8 cellular contexts compared by ENCODE assay signal in the genomic region with DNA sequence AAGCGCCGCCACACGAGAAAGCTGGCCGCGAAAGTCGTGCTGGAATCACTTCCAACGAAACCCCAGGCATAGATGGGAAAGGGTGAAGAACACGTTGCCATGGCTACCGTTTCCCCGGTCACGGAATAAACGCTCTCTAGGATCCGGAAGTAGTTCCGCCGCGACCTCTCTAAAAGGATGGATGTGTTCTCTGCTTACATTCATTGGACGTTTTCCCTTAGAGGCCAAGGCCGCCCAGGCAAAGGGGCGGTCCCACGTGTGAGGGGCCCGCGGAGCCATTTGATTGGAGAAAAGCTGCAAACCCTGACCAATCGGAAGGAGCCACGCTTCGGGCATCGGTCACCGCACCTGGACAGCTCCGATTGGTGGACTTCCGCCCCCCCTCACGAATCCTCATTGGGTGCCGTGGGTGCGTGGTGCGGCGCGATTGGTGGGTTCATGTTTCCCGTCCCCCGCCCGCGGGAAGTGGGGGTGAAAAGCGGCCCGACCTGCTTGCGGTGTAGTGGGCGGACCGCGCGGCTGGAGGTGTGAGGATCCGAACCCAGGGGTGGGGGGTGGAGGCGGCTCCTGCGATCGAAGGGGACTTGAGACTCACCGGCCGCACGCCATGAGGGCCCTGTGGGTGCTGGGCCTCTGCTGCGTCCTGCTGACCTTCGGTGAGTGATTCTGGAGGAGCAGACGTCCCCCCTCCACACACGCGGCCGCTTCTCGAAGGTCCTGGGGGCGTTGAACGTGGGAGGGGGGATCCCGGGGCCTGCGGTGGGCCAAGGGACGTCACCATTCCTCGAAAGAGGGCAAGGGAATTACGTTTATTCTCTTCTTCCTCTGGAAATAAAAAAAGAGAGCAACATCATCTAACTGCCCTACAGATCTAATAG. TPM values are rescaled to one million over a fixed set of nuclear protein-coding genes. Genes with fewer than 3 reads are reported as not detected.
DNase-seq lines count a peak whose midpoint lies in the region; ATAC-seq, FAIRE-seq and TF ChIP-seq lines count a peak whose summit lies in the region.

A gene (plus strand): TSS at position 502 of the 878 bp plus-strand sequence. CDS start 106 bp downstream, at position 608.

- H3K36me3 ChIP-seq in bronchial epithelial cell (ENCODE audit: control insufficient read depth, insufficient read depth, low read length) (peaks cover 14% of the 10 kb centered on the region), iPS-20b (ENCODE audit: insufficient read depth, low read depth, low read length) (peaks cover 44% of the 10 kb centered on the region)

- peak within 1 kb of the TSS; percentile 91 for H3K4me3 ChIP-seq in AG04449 (ENCODE audit: low read depth, low read length)
- peak within 1 kb of the TSS; percentile 70 for H3K4me3 ChIP-seq in WI38 (ENCODE audit: low read depth, low read length)
- H3K4me3 ChIP-seq in bronchial epithelial cell (ENCODE audit: low read depth, low read length) = peak within 1 kb of the TSS; percentile 83
- peak within 1 kb of the TSS; percentile 100 for H3K4me3 ChIP-seq in iPS-20b (ENCODE audit: low read length)
- H3K4me3 ChIP-seq in skin epidermis = peak within 1 kb of the TSS; percentile 65 to 83 (median 74)

- POLR2A ChIA-PET in AG04449 (lab: Yijun Ruan, JAX) = interaction anchor here (0.7 to 1.5 kb wide), 11 partner anchors 10 to 89 kb away, joined by 3 to 9 read pairs (median 4); a partner anchor contains a TSS

- CTCF ChIA-PET in AG04449 (lab: Yijun Ruan, JAX) = interaction anchor here (1.2 to 2.5 kb wide), 2 partner anchors 46 to 52 kb away, joined by 4 to 10 read pairs; no protein-coding TSS in a partner anchor

- TF ChIP-seq CTCF in AG04449 (IDR thresholded peaks at IDR 0.05; ENCODE audit: insufficient read depth, low read length, missing control alignments) = no peak
- no peak for TF ChIP-seq CTCF in WI38 (IDR thresholded peaks at IDR 0.05; ENCODE audit: low read depth, low read length)
- TF ChIP-seq CTCF in bronchial epithelial cell (IDR thresholded peaks at IDR 0.05; ENCODE audit: insufficient read depth, low read length, severe bottlenecking) = no peak

- H3K4me1 ChIP-seq in iPS-20b (ENCODE audit: insufficient read depth, low read length) = peaks cover 15% of the 10 kb centered on the region; the same call in 1 of the 2 replicates

- H3K9me3 ChIP-seq in iPS-20b (ENCODE audit: insufficient read depth, low read depth, low read length) = no peaks in the 10 kb centered on the region

- H3K27me3 ChIP-seq in bronchial epithelial cell (ENCODE audit: control insufficient read depth, insufficient read depth, low read length) (no peaks in the 10 kb centered on the region), iPS-20b (ENCODE audit: insufficient read depth, low read length) (no peaks in the 10 kb centered on the region)

- no peak for FAIRE-seq in bronchial epithelial cell (lab: Jason Lieb, UNC)

- peak; percentile 66 for ATAC-seq in GM18907 (IDR thresholded peaks at IDR 0.05; ENCODE audit: unreplicated experiment)
- peak; percentile 55 for ATAC-seq in HG03159 (IDR thresholded peaks at IDR 0.05; ENCODE audit: unreplicated experiment)

- H3K9ac ChIP-seq in iPS-20b (ENCODE audit: low read depth, low read length) = peak within 1 kb of the TSS; percentile 99

- H3K27ac ChIP-seq in iPS-20b (ENCODE audit: low read length) (peak within 1 kb of the TSS; percentile 82), skin epidermis (peak within 1 kb of the TSS; percentile 64 to 98 (median 94))

- DNase-seq in AG04449 (ENCODE audit: low read depth, low spot score) = peak; percentile 99
- DNase-seq in NCI-H2227 treated with DMSO at 0.1 percent for 48 hours (lab: John Stamatoyannopoulos, UW) = peak; percentile 99
- peak; percentile 99 for DNase-seq in bronchial epithelial cell (ENCODE audit: low read depth)

RNA-seq across cellular contexts. Expression of the gene that starts here (rescaled TPM):
- total RNA-seq in bronchial epithelial cell = 649 and 677 TPM in 2 replicates

Comparison
In these comparisons a context has a peak if more than half of its experiments do, and no peak if none do; other contexts are left out.
1. Peak in every context shown above with its lines: DNase-seq, ATAC-seq, H3K4me3 ChIP-seq and H3K27ac ChIP-seq.